Comparison of ENCODE assay signal across 1 cellular context in genomic region chr19:7904074-7905020, GRCh38.
TF ChIP-seq lines count a peak whose summit lies in the region.

No MANE protein-coding gene starts in this region.

TF ChIP-seq in neural cell, 6 proteins besides CTCF, POLR2A, EP300 and RAD21 (continued from another document):
- no peak for TF ChIP-seq REST (IDR thresholded peaks at IDR 0.05; ENCODE audit: borderline replicate concordance)
